1 cellular context compared by ENCODE assay signal in the genomic region with DNA sequence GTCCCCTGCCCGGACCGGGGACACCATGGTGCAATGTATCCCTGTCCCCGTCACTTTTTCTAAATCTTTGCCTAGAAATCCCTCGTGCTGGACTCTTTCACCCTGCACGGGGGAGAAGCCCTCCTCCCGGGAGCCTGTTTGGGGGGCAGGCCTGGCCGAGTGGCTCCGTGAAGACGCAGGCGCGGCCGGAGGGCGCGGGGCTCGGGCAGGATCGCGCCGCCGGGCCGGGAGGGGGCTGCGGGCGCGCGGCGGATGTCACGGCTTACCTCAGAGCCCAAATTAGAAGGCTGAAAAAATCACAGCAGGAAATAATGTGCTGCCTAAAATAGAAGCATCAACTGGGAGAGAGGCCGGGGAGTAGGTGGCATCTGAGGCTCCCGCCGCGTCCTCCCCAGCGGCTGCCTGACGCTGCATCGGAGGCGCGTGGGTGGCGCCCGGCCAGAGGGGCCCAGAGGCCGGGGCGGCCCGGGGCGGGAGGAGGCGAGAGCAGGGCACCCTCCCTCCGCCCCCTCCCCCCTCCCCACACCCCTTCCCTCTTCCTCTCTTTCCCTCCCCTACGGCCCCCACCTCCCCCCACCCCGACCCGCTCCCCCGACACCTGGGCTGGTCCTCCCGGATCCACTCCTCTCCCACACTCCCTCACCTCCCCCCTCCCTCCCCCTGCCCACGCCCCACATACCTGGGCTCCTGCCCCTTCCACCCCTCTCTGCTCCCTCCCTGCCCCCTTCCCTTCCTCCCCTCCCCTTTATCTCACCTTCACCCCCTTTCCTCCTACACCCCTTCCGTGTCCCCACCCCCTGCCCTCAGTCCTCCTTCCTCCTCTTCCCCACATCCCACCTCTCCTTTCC.
TF ChIP-seq lines count a peak whose summit lies in the region.

No MANE protein-coding gene starts in this region.

TF ChIP-seq in HEK293, 187 proteins besides CTCF, POLR2A, EP300 and RAD21 (continued from another document):
- TF ChIP-seq ZBTB8A (tag by site-specific recombination; IDR thresholded peaks at IDR 0.05): peak; percentile 62
- TF ChIP-seq WT1 (tag by site-specific recombination; IDR thresholded peaks at IDR 0.05): peak; percentile 76
- peak; percentile 88 for TF ChIP-seq GLIS1 (tag by site-specific recombination; IDR thresholded peaks at IDR 0.05)
- TF ChIP-seq ZNF707 (tag by site-specific recombination; IDR thresholded peaks at IDR 0.05): no peak
- peak; percentile 76; the same call in 1 of the 2 replicates for TF ChIP-seq ZNF660 (tag by site-specific recombination; IDR thresholded peaks at IDR 0.05)
- TF ChIP-seq ZNF354C (tag by site-specific recombination; IDR thresholded peaks at IDR 0.05; ENCODE audit: borderline replicate concordance, low read depth): no peak
- peak; percentile 60; the same call in 1 of the 2 replicates for TF ChIP-seq ZNF561 (tag by site-specific recombination; IDR thresholded peaks at IDR 0.05; ENCODE audit: borderline replicate concordance)
- TF ChIP-seq ZBTB21 (tag by site-specific recombination; IDR thresholded peaks at IDR 0.05): 0 out of 2 replicates have a peak, but pooled peaks have one; percentile 31
- TF ChIP-seq OSR2 (tag by site-specific recombination; IDR thresholded peaks at IDR 0.05): 0 out of 2 replicates have a peak, but pooled peaks have one; percentile 34
- 0 out of 2 replicates have a peak, but pooled peaks have one; percentile 22 for TF ChIP-seq ZEB2 (tag by site-specific recombination; IDR thresholded peaks at IDR 0.05)
- TF ChIP-seq ZNF146 (tag by site-specific recombination; IDR thresholded peaks at IDR 0.05): no peak
- TF ChIP-seq ZNF239 (tag by site-specific recombination; IDR thresholded peaks at IDR 0.05): no peak
- TF ChIP-seq IKZF3 (tag by site-specific recombination; IDR thresholded peaks at IDR 0.05): peak; percentile 22; the same call in 1 of the 2 replicates
- TF ChIP-seq ZFP69B (tag by site-specific recombination; IDR thresholded peaks at IDR 0.05): 0 out of 2 replicates have a peak, but pooled peaks have one; percentile 33
- TF ChIP-seq, protein P1, sequence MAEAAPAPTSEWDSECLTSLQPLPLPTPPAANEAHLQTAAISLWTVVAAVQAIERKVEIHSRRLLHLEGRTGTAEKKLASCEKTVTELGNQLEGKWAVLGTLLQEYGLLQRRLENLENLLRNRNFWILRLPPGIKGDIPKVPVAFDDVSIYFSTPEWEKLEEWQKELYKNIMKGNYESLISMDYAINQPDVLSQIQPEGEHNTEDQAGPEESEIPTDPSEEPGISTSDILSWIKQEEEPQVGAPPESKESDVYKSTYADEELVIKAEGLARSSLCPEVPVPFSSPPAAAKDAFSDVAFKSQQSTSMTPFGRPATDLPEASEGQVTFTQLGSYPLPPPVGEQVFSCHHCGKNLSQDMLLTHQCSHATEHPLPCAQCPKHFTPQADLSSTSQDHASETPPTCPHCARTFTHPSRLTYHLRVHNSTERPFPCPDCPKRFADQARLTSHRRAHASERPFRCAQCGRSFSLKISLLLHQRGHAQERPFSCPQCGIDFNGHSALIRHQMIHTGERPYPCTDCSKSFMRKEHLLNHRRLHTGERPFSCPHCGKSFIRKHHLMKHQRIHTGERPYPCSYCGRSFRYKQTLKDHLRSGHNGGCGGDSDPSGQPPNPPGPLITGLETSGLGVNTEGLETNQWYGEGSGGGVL (tag by site-specific recombination; IDR thresholded peaks at IDR 0.05): peak; percentile 81
- TF ChIP-seq, protein P2, sequence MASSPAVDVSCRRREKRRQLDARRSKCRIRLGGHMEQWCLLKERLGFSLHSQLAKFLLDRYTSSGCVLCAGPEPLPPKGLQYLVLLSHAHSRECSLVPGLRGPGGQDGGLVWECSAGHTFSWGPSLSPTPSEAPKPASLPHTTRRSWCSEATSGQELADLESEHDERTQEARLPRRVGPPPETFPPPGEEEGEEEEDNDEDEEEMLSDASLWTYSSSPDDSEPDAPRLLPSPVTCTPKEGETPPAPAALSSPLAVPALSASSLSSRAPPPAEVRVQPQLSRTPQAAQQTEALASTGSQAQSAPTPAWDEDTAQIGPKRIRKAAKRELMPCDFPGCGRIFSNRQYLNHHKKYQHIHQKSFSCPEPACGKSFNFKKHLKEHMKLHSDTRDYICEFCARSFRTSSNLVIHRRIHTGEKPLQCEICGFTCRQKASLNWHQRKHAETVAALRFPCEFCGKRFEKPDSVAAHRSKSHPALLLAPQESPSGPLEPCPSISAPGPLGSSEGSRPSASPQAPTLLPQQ (tag by site-specific recombination; IDR thresholded peaks at IDR 0.05): peak; percentile 44; the same call in 1 of the 2 replicates
- TF ChIP-seq GLIS2 (tag by site-specific recombination; IDR thresholded peaks at IDR 0.05): peak; percentile 39; the same call in 1 of the 2 replicates
TF ChIP-seq in HEK293: peak in this region for 22.
